ENCODE assay signal across 26 cellular contexts in genomic region chr6:154895841-154896240, GRCh38.
"Had no signal": no experiment of that assay in that cellular context is flagged by ENCODE, and none has a peak within 500 bp of the region (broad histone marks: within the 10 kb centered on the region; RNA-seq: fewer than 3 reads in every experiment).

No MANE protein-coding gene starts in this region.

- H3K36me3 Mint-ChIP-seq: natural killer cell treated with Interleukin-12 subunit alpha and Interleukin-12 subunit beta and Interleukin-15 and Interleukin-18, amount 100 ng/mL, for 72 hours; stimulated activated effector memory CD8-positive, alpha-beta T cell treated with anti-CD3 and anti-CD28 coated beads, Interleukin-12 subunit alpha, Interleukin-12 subunit beta, amount 100 ng/mL, for 72 hours had no signal

- H3K27ac Mint-ChIP-seq: natural killer cell treated with Interleukin-12 subunit alpha and Interleukin-12 subunit beta and Interleukin-15 and Interleukin-18, amount 100 ng/mL, for 72 hours; neural progenitor cell; progenitor cell of endocrine pancreas; stimulated activated effector memory CD8-positive, alpha-beta T cell treated with anti-CD3 and anti-CD28 coated beads, Interleukin-12 subunit alpha, Interleukin-12 subunit beta, amount 100 ng/mL, for 72 hours; stimulated activated naive B cell treated with anti-CD40 and anti-IgM and Interleukin-4, amounts not matched to agents 10 μg/mL and 1 μg/mL and 100 μg/mL, for 72 hours; stimulated activated naive CD8-positive, alpha-beta T cell treated with anti-CD3 and anti-CD28 coated beads, Interleukin-15, Interleukin-2, amounts not matched to agents 100 ng/mL and 50 ng/mL, for 24 hours had no signal

- H3K4me1 Mint-ChIP-seq: stimulated activated effector memory CD8-positive, alpha-beta T cell treated with anti-CD3 and anti-CD28 coated beads, Interleukin-12 subunit alpha, Interleukin-12 subunit beta, amount 100 ng/mL, for 72 hours had no signal

- H3K27me3 Mint-ChIP-seq: natural killer cell treated with Interleukin-12 subunit alpha and Interleukin-12 subunit beta and Interleukin-15 and Interleukin-18, amount 100 ng/mL, for 72 hours; progenitor cell of endocrine pancreas; stimulated activated naive B cell treated with anti-CD40 and anti-IgM and Interleukin-4, amounts not matched to agents 10 μg/mL and 1 μg/mL and 100 μg/mL, for 72 hours; stimulated activated naive CD8-positive, alpha-beta T cell treated with anti-CD3 and anti-CD28 coated beads, Interleukin-15, Interleukin-2, amounts not matched to agents 100 ng/mL and 50 ng/mL, for 24 hours had no signal

- H3K9me3 Mint-ChIP-seq: natural killer cell treated with Interleukin-12 subunit alpha and Interleukin-12 subunit beta and Interleukin-15 and Interleukin-18, amount 100 ng/mL, for 72 hours; neural progenitor cell; stimulated activated effector memory CD8-positive, alpha-beta T cell treated with anti-CD3 and anti-CD28 coated beads, Interleukin-12 subunit alpha, Interleukin-12 subunit beta, amount 100 ng/mL, for 72 hours; stimulated activated naive B cell treated with anti-CD40 and anti-IgM and Interleukin-4, amounts not matched to agents 10 μg/mL and 1 μg/mL and 100 μg/mL, for 72 hours; stimulated activated naive CD8-positive, alpha-beta T cell treated with anti-CD3 and anti-CD28 coated beads, Interleukin-15, Interleukin-2, amounts not matched to agents 100 ng/mL and 50 ng/mL, for 24 hours had no signal

- DNase-seq: occipital lobe; ovary; psoas muscle; right cardiac atrium; right lobe of liver; sigmoid colon; small intestine; stimulated activated CD4-positive, alpha-beta T cell treated with anti-CD3 and anti-CD28 coated beads, Interleukin-15, amount 100 ng/mL, for 24 hours; stimulated activated CD4-positive, alpha-beta T cell treated with anti-CD3 and anti-CD28 coated beads, Interleukin-2, amount 100 ng/mL, for 24 hours; stimulated activated CD4-positive, alpha-beta T cell treated with anti-CD3 and anti-CD28 coated beads, Interleukin-2, amount 100 ng/mL, for 48 hours; stimulated activated CD4-positive, alpha-beta T cell treated with anti-CD3 and anti-CD28 coated beads, Interleukin-4, amount 100 ng/mL, for 24 hours; stimulated activated naive B cell treated with anti-CD40 and anti-IgM and Interleukin-4, amounts not matched to agents 10 μg/mL and 1 μg/mL and 100 μg/mL, for 72 hours; stimulated activated naive CD4-positive, alpha-beta T cell treated with Interleukin-2 at 50 U/mL for 16 hours; stomach; thyroid gland; trophoblast cell; upper lobe of left lung had no signal

- ATAC-seq: natural killer cell treated with Interleukin-12 subunit alpha and Interleukin-12 subunit beta and Interleukin-15 and Interleukin-18, amount 100 ng/mL, for 72 hours; psoas muscle; right cardiac atrium; stimulated activated effector memory CD8-positive, alpha-beta T cell treated with anti-CD3 and anti-CD28 coated beads, Interleukin-12 subunit alpha, Interleukin-12 subunit beta, amount 100 ng/mL, for 72 hours; stimulated activated naive B cell treated with anti-CD40 and anti-IgM and Interleukin-4, amounts not matched to agents 10 μg/mL and 1 μg/mL and 100 μg/mL, for 72 hours had no signal

- H3K27ac ChIP-seq: neural progenitor cell, ovary, parathyroid adenoma, psoas muscle, right lobe of liver, sigmoid colon, stomach, thoracic aorta, thyroid gland, tibial nerve, upper lobe of left lung, vagina had no signal

- H3K4me3 Mint-ChIP-seq: natural killer cell treated with Interleukin-12 subunit alpha and Interleukin-12 subunit beta and Interleukin-15 and Interleukin-18, amount 100 ng/mL, for 72 hours; neural progenitor cell; stimulated activated effector memory CD8-positive, alpha-beta T cell treated with anti-CD3 and anti-CD28 coated beads, Interleukin-12 subunit alpha, Interleukin-12 subunit beta, amount 100 ng/mL, for 72 hours; stimulated activated naive B cell treated with anti-CD40 and anti-IgM and Interleukin-4, amounts not matched to agents 10 μg/mL and 1 μg/mL and 100 μg/mL, for 72 hours; stimulated activated naive CD8-positive, alpha-beta T cell treated with anti-CD3 and anti-CD28 coated beads, Interleukin-15, Interleukin-2, amounts not matched to agents 100 ng/mL and 50 ng/mL, for 24 hours had no signal
